ENCODE assay signal across 1 cellular context in the genomic region with DNA sequence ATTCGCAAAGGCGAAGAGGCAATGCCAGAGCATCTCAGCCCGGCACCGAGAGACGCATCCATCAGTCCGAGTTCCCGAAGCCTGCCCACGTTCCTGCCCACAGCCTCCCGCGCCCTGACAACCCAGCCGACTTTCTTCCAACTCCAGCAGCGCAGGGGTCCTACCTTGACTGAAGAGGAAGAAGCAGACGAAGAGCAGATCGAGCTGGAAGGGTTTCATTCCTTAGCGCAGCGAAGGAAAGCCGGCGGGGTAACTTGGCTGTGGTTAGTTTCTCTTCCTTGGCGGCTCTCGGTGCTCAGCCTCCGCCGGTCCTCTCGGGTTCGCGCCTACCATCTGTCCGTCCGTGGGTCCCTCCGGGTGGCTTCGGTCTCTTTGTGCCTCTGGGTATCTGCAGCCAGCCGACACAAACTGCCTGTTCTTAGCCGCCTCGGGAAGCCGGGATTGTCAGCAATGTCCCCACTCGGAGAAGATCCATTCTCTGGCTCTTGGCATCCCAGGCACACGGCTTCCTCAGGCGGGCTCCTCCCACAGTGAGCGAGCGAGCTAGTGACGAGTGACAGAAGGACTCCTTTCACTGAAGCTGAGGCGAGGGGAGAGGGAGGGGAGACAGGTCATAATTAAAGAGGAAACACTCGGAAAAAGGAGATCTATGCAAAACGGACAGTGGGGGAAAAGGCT.
TF ChIP-seq lines count a peak whose summit lies in the region.

A gene (minus strand): TSS at position 480 of the 678 bp plus-strand sequence.

TF ChIP-seq in IMR-90, 13 proteins besides CTCF, POLR2A, EP300 and RAD21:
- TF ChIP-seq RFX5 (IDR thresholded peaks at IDR 0.05; ENCODE audit: low read depth, low read length), result no peak
- TF ChIP-seq CHD1 (IDR thresholded peaks at IDR 0.05; ENCODE audit: low read depth, low read length), result peak; percentile 78; the same call in 1 of the 2 replicates
